8 cellular contexts compared by ENCODE assay signal in the genomic region with DNA sequence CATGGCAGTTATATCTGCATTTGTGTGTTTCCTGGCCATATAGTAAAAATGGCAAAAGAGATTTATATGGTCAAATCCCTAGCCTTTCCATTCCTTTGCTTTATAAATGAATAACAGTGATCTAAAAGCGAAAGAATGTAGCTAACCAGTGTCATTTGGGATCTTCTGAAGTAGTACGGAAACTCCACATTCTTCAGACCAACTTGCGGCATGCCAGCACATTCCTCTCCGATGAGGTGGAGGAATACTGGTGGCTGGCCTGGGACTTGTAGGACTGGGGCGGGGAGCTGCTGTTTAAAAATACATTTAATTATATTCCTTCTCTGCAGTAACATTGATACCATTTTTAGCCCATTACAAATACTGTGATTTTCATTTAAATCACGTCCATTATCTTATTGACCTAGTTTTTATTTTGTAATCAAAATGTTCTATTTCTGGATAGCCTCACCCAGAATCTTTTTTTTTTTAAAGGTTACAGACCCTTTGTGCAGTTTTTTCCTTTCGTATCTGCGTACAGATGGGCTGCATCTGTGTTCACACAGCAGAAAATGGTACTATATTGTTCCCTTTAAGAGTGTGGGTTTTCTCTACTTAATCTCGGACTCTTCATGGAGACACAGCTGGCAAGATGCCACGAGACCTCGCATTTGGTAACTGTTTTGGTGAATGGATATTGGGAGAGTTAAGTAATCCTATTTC.
A peak's percentile ranks its signal among the peaks of the same experiment; 100 is the strongest.
DNase-seq lines count a peak whose midpoint lies in the region; TF ChIP-seq lines count a peak whose summit lies in the region.

No MANE protein-coding gene starts in this region.

- DNase-seq in HFF-Myc (ENCODE audit: extremely low read depth, low read depth) (peak; percentile 97), MCF 10A (ENCODE audit: unreplicated experiment) (peak; percentile 90), spleen (no peak), NK-92 (lab: John Stamatoyannopoulos, UW; ENCODE audit: unreplicated experiment) (no peak), T-helper 2 cell (no peak), NCI-H526 treated with DMSO at 0.1 percent for 48 hours (lab: John Stamatoyannopoulos, UW) (no peak)
- no peak for DNase-seq in NK-92 treated with Interleukin-12 subunit alpha and Interleukin-12 subunit beta, amount 100 ng/mL, for 24 hours (lab: John Stamatoyannopoulos, UW)

- CTCF ChIA-PET in MCF 10A (lab: Yijun Ruan, JAX), result interaction anchor here (0.7 to 2.1 kb wide), 3 partner anchors 39 to 156 kb away, joined by 3 to 10 read pairs (median 7); no protein-coding TSS in a partner anchor

- H3K9ac ChIP-seq in iPS-20b (ENCODE audit: low read depth, low read length), result peak overlapping the region; percentile 49; the same call in 1 of the 2 replicates

- H3K9me3 Mint-ChIP-seq in MCF 10A (ENCODE audit: unreplicated experiment), result no peaks in the 10 kb centered on the region

- intact Hi-C loops in MCF 10A (cut with micrococcal nuclease), result loop anchor here (1.0 to 5.0 kb wide), 2 partner anchors 39 to 85 kb away; a partner anchor contains a TSS
- intact Hi-C loops in spleen (cut with DNase I; ENCODE audit: low total_unique reads), result no loop called here

- POLR2A ChIA-PET in MCF 10A (lab: Yijun Ruan, JAX), result interaction anchor here (0.7 to 3.4 kb wide), 19 partner anchors 9 to 284 kb away, joined by 3 to 22 read pairs (median 5); a partner anchor contains a TSS

- H3K4me3 ChIP-seq in HFF-Myc (replicated peaks; ENCODE audit: low read depth, low read length) (peak overlapping the region; percentile 35), iPS-20b (ENCODE audit: low read length) (0 out of 2 replicates have a peak overlapping the region, but pooled peaks have one; percentile 26), spleen (no peak overlapping the region)

- peak overlapping the region; percentile 63 for H3K4me3 Mint-ChIP-seq in MCF 10A (ENCODE audit: unreplicated experiment)

- H3K36me3 ChIP-seq in iPS-20b (ENCODE audit: insufficient read depth, low read depth, low read length) (no peaks in the 10 kb centered on the region), spleen (no peaks in the 10 kb centered on the region)

- no peak for TF ChIP-seq POLR2A in spleen (IDR thresholded peaks at IDR 0.05)

- H3K27ac Mint-ChIP-seq in MCF 10A (ENCODE audit: low read depth, unreplicated experiment), result peak overlapping the region; percentile 80

- no peaks in the 10 kb centered on the region for H3K36me3 Mint-ChIP-seq in MCF 10A (ENCODE audit: insufficient read depth, unreplicated experiment)

- BruUV-seq in MCF 10A (replicated peaks; lab: Mats Ljungman, UMichigan), result TSS peak; percentile 71

- TF ChIP-seq CTCF in HFF-Myc (IDR thresholded peaks at IDR 0.05; ENCODE audit: low read depth, low read length, missing control alignments) (no peak), MCF 10A (IDR thresholded peaks at IDR 0.05; ENCODE audit: unreplicated experiment) (no peak), spleen (IDR thresholded peaks at IDR 0.05 in 8 of 11, conservative IDR thresholded peaks at IDR 0.05 in 3 of 11) (no peak)

- H3K27me3 ChIP-seq in iPS-20b (ENCODE audit: insufficient read depth, low read length) (no peaks in the 10 kb centered on the region), spleen (replicated peaks in 1 of 7) (no peaks in the 10 kb centered on the region)

- peaks cover 40% of the 10 kb centered on the region for H3K4me1 Mint-ChIP-seq in MCF 10A (ENCODE audit: insufficient read depth, unreplicated experiment)

- WGBS in spleen, 5 donors, result 49 to 84% (median 68%) methylated on average over 11 of the region's 11 CpGs

- H3K27me3 Mint-ChIP-seq in MCF 10A (ENCODE audit: insufficient read depth, unreplicated experiment), result no peaks in the 10 kb centered on the region

- H3K4me1 ChIP-seq in iPS-20b (ENCODE audit: insufficient read depth, low read length) (peaks cover 40% of the 10 kb centered on the region), spleen (peaks cover 15 to 52% (median 20%) of the 10 kb centered on the region in 6 donors)

- no peaks in the 10 kb centered on the region for H3K9me3 ChIP-seq in iPS-20b (ENCODE audit: insufficient read depth, low read depth, low read length)
- H3K9me3 ChIP-seq in spleen, result no peaks in the 10 kb centered on the region

- H3K27ac ChIP-seq in iPS-20b (ENCODE audit: low read length) (no peak overlapping the region), spleen (peak overlapping the region; percentile 1 to 83 (median 78))

Comparison
In these comparisons a context has a peak if more than half of its experiments do, and no peak if none do; other contexts are left out.
1. DNase-seq: peak in HFF-Myc (single experiment) and MCF 10A (single experiment); none in spleen (single experiment), NK-92 (single experiment), T-helper 2 cell (0 of 5), NCI-H526 treated with DMSO at 0.1 percent for 48 hours (single experiment) and NK-92 treated with Interleukin-12 subunit alpha and Interleukin-12 subunit beta, amount 100 ng/mL, for 24 hours (single experiment).
2. H3K4me3 ChIP-seq: peak in HFF-Myc (single experiment) and iPS-20b (single experiment); none in spleen (0 of 8).